1 cellular context compared by ENCODE assay signal in the genomic region with DNA sequence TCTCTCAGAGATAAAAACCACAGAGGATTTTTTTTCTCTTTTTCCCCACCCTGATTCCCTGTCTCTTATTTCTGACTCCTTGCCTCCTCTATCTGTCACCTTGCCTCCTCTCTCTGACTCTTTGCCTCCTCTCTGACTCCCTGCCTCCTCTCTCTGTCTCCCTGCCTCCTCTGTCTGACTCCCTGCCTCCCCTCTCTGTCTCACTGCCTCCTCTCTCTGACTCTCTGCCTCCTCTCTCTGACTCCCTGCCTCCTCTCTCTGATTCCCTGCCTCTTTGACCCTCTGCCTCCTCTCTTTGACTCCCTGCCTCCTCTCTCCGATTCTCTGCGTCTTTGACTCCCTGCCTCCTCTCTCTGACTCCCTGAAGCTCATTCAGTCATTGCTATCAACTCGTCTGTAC.
TF ChIP-seq lines count a peak whose summit lies in the region.

No MANE protein-coding gene starts in this region.

TF ChIP-seq in HepG2, 621 proteins besides CTCF, POLR2A, EP300 and RAD21:
- TF ChIP-seq ZSCAN22 (CRISPR knock-in tag; IDR thresholded peaks at IDR 0.05) (peak; percentile 97), ZNF510 (CRISPR knock-in tag; IDR thresholded peaks at IDR 0.05; ENCODE audit: low read depth) (no peak), ZNF563 (CRISPR knock-in tag; IDR thresholded peaks at IDR 0.05) (no peak), ZFP36 (IDR thresholded peaks at IDR 0.05; ENCODE audit: borderline replicate concordance, low read depth, low read length, partially characterized antibody) (peak; percentile 41)
- TF ChIP-seq, protein P1, sequence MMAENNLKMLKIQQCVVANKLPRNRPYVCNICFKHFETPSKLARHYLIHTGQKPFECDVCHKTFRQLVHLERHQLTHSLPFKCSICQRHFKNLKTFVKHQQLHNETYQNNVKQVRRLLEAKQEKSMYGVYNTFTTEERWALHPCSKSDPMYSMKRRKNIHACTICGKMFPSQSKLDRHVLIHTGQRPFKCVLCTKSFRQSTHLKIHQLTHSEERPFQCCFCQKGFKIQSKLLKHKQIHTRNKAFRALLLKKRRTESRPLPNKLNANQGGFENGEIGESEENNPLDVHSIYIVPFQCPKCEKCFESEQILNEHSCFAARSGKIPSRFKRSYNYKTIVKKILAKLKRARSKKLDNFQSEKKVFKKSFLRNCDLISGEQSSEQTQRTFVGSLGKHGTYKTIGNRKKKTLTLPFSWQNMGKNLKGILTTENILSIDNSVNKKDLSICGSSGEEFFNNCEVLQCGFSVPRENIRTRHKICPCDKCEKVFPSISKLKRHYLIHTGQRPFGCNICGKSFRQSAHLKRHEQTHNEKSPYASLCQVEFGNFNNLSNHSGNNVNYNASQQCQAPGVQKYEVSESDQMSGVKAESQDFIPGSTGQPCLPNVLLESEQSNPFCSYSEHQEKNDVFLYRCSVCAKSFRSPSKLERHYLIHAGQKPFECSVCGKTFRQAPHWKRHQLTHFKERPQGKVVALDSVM (CRISPR knock-in tag; IDR thresholded peaks at IDR 0.05): no peak
